ENCODE assay signal across 1 cellular context in the genomic region with DNA sequence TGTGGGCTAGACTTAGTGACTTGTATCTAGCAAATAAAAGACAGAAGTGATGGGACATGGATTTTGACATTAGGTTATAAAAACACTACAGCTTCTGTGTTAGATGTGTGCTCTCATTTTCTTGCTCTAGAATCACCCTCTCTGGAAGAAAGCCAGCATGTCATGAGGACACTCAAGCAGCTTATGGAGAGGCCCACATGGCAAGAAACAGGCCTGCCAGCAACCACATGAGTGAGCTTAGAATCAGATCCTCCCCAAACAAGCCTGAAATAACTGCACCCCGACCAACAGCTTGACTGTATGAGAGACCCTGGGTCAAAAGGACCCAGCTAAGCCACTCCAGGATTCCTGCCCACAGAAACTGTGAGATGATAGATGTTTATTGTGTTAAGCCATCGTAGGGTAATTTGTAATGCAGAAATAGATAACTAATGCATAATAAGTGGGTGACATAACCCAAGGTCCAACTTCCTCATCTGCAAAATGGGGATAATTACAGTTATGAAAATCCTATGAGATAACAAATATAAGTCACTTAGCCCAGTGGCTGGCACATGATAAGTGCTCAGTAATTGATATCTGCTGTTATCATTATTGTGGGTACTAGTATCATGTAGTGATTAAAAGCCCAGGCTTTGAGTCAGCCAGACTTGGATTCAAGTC.
TF ChIP-seq lines count a peak whose summit lies in the region.

No MANE protein-coding gene starts in this region.

TF ChIP-seq in HEK293, 187 proteins besides CTCF, POLR2A, EP300 and RAD21 (continued from another document):
- TF ChIP-seq, protein P1, sequence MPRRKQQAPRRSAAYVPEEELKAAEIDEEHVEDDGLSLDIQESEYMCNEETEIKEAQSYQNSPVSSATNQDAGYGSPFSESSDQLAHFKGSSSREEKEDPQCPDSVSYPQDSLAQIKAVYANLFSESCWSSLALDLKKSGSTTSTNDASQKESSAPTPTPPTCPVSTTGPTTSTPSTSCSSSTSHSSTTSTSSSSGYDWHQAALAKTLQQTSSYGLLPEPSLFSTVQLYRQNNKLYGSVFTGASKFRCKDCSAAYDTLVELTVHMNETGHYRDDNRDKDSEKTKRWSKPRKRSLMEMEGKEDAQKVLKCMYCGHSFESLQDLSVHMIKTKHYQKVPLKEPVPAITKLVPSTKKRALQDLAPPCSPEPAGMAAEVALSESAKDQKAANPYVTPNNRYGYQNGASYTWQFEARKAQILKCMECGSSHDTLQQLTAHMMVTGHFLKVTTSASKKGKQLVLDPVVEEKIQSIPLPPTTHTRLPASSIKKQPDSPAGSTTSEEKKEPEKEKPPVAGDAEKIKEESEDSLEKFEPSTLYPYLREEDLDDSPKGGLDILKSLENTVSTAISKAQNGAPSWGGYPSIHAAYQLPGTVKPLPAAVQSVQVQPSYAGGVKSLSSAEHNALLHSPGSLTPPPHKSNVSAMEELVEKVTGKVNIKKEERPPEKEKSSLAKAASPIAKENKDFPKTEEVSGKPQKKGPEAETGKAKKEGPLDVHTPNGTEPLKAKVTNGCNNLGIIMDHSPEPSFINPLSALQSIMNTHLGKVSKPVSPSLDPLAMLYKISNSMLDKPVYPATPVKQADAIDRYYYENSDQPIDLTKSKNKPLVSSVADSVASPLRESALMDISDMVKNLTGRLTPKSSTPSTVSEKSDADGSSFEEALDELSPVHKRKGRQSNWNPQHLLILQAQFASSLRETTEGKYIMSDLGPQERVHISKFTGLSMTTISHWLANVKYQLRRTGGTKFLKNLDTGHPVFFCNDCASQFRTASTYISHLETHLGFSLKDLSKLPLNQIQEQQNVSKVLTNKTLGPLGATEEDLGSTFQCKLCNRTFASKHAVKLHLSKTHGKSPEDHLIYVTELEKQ (tag by site-specific recombination; IDR thresholded peaks at IDR 0.05; ENCODE audit: borderline replicate concordance) = peak; percentile 40; the same call in 1 of the 2 replicates
- TF ChIP-seq, protein P2, sequence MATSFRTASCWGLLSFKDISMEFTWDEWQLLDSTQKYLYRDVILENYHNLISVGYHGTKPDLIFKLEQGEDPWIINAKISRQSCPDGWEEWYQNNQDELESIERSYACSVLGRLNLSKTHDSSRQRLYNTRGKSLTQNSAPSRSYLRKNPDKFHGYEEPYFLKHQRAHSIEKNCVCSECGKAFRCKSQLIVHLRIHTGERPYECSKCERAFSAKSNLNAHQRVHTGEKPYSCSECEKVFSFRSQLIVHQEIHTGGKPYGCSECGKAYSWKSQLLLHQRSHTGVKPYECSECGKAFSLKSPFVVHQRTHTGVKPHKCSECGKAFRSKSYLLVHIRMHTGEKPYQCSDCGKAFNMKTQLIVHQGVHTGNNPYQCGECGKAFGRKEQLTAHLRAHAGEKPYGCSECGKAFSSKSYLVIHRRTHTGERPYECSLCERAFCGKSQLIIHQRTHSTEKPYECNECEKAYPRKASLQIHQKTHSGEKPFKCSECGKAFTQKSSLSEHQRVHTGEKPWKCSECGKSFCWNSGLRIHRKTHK (tag by site-specific recombination; IDR thresholded peaks at IDR 0.05) = no peak
- TF ChIP-seq, protein P3, sequence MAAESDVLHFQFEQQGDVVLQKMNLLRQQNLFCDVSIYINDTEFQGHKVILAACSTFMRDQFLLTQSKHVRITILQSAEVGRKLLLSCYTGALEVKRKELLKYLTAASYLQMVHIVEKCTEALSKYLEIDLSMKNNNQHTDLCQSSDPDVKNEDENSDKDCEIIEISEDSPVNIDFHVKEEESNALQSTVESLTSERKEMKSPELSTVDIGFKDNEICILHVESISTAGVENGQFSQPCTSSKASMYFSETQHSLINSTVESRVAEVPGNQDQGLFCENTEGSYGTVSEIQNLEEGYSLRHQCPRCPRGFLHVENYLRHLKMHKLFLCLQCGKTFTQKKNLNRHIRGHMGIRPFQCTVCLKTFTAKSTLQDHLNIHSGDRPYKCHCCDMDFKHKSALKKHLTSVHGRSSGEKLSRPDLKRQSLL (tag by site-specific recombination; IDR thresholded peaks at IDR 0.05) = peak; percentile 80
- TF ChIP-seq IKZF3 (tag by site-specific recombination; IDR thresholded peaks at IDR 0.05) (no peak), ZBTB20 (tag by site-specific recombination; IDR thresholded peaks at IDR 0.05) (no peak; the same call in 1 of the 2 replicates), WT1 (tag by site-specific recombination; IDR thresholded peaks at IDR 0.05) (peak; percentile 52; the same call in 1 of the 2 replicates), ZNF292 (tag by site-specific recombination; IDR thresholded peaks at IDR 0.05; ENCODE audit: borderline replicate concordance, low read depth) (no peak), GLI2 (tag by site-specific recombination; IDR thresholded peaks at IDR 0.05; ENCODE audit: borderline replicate concordance, low read depth) (0 out of 2 replicates have a peak, but pooled peaks have one; percentile 2), YY2 (tag by site-specific recombination; IDR thresholded peaks at IDR 0.05) (no peak), SP7 (tag by site-specific recombination; IDR thresholded peaks at IDR 0.05) (peak; percentile 92), ZBTB17 (tag by site-specific recombination; IDR thresholded peaks at IDR 0.05) (peak; percentile 67), MEIS1 (CRISPR knock-in tag; IDR thresholded peaks at IDR 0.05; ENCODE audit: borderline replicate concordance) (no peak), ZSCAN16 (tag by site-specific recombination; IDR thresholded peaks at IDR 0.05) (no peak), ZXDB (tag by site-specific recombination; IDR thresholded peaks at IDR 0.05) (no peak), ZNF514 (tag by site-specific recombination; IDR thresholded peaks at IDR 0.05) (no peak), ZNF341 (tag by site-specific recombination; IDR thresholded peaks at IDR 0.05; ENCODE audit: low read depth) (no peak), OSR2 (tag by site-specific recombination; IDR thresholded peaks at IDR 0.05) (peak; percentile 47), ZNF354C (tag by site-specific recombination; IDR thresholded peaks at IDR 0.05; ENCODE audit: borderline replicate concordance, low read depth) (no peak), ZNF776 (tag by site-specific recombination; IDR thresholded peaks at IDR 0.05; ENCODE audit: borderline replicate concordance) (no peak), ZFHX2 (tag by site-specific recombination; conservative IDR thresholded peaks at IDR 0.05) (no peak), ZNF302 (tag by site-specific recombination; IDR thresholded peaks at IDR 0.05; ENCODE audit: low read depth) (no peak)
- TF ChIP-seq, protein P4, sequence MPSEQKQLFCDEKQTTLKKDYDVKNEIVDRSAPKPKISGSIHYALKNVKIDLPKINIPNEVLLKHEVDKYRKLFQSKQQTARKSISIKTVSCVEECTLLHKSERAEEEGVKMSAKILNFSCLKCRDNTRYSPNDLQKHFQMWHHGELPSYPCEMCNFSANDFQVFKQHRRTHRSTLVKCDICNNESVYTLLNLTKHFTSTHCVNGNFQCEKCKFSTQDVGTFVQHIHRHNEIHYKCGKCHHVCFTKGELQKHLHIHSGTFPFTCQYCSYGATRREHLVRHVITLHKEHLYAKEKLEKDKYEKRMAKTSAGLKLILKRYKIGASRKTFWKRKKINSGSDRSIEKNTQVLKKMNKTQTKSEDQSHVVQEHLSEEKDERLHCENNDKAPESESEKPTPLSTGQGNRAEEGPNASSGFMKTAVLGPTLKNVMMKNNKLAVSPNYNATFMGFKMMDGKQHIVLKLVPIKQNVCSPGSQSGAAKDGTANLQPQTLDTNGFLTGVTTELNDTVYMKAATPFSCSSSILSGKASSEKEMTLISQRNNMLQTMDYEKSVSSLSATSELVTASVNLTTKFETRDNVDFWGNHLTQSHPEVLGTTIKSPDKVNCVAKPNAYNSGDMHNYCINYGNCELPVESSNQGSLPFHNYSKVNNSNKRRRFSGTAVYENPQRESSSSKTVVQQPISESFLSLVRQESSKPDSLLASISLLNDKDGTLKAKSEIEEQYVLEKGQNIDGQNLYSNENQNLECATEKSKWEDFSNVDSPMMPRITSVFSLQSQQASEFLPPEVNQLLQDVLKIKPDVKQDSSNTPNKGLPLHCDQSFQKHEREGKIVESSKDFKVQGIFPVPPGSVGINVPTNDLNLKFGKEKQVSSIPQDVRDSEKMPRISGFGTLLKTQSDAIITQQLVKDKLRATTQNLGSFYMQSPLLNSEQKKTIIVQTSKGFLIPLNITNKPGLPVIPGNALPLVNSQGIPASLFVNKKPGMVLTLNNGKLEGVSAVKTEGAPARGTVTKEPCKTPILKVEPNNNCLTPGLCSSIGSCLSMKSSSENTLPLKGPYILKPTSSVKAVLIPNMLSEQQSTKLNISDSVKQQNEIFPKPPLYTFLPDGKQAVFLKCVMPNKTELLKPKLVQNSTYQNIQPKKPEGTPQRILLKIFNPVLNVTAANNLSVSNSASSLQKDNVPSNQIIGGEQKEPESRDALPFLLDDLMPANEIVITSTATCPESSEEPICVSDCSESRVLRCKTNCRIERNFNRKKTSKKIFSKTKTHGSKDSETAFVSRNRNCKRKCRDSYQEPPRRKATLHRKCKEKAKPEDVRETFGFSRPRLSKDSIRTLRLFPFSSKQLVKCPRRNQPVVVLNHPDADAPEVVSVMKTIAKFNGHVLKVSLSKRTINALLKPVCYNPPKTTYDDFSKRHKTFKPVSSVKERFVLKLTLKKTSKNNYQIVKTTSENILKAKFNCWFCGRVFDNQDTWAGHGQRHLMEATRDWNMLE (tag by site-specific recombination; conservative IDR thresholded peaks at IDR 0.05; ENCODE audit: low read depth) = no peak
- TF ChIP-seq, protein P5, sequence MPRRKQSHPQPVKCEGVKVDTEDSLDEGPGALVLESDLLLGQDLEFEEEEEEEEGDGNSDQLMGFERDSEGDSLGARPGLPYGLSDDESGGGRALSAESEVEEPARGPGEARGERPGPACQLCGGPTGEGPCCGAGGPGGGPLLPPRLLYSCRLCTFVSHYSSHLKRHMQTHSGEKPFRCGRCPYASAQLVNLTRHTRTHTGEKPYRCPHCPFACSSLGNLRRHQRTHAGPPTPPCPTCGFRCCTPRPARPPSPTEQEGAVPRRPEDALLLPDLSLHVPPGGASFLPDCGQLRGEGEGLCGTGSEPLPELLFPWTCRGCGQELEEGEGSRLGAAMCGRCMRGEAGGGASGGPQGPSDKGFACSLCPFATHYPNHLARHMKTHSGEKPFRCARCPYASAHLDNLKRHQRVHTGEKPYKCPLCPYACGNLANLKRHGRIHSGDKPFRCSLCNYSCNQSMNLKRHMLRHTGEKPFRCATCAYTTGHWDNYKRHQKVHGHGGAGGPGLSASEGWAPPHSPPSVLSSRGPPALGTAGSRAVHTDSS (tag by site-specific recombination; IDR thresholded peaks at IDR 0.05) = no peak
- TF ChIP-seq, protein P6, sequence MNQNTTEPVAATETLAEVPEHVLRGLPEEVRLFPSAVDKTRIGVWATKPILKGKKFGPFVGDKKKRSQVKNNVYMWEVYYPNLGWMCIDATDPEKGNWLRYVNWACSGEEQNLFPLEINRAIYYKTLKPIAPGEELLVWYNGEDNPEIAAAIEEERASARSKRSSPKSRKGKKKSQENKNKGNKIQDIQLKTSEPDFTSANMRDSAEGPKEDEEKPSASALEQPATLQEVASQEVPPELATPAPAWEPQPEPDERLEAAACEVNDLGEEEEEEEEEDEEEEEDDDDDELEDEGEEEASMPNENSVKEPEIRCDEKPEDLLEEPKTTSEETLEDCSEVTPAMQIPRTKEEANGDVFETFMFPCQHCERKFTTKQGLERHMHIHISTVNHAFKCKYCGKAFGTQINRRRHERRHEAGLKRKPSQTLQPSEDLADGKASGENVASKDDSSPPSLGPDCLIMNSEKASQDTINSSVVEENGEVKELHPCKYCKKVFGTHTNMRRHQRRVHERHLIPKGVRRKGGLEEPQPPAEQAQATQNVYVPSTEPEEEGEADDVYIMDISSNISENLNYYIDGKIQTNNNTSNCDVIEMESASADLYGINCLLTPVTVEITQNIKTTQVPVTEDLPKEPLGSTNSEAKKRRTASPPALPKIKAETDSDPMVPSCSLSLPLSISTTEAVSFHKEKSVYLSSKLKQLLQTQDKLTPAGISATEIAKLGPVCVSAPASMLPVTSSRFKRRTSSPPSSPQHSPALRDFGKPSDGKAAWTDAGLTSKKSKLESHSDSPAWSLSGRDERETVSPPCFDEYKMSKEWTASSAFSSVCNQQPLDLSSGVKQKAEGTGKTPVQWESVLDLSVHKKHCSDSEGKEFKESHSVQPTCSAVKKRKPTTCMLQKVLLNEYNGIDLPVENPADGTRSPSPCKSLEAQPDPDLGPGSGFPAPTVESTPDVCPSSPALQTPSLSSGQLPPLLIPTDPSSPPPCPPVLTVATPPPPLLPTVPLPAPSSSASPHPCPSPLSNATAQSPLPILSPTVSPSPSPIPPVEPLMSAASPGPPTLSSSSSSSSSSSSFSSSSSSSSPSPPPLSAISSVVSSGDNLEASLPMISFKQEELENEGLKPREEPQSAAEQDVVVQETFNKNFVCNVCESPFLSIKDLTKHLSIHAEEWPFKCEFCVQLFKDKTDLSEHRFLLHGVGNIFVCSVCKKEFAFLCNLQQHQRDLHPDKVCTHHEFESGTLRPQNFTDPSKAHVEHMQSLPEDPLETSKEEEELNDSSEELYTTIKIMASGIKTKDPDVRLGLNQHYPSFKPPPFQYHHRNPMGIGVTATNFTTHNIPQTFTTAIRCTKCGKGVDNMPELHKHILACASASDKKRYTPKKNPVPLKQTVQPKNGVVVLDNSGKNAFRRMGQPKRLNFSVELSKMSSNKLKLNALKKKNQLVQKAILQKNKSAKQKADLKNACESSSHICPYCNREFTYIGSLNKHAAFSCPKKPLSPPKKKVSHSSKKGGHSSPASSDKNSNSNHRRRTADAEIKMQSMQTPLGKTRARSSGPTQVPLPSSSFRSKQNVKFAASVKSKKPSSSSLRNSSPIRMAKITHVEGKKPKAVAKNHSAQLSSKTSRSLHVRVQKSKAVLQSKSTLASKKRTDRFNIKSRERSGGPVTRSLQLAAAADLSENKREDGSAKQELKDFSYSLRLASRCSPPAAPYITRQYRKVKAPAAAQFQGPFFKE (tag by site-specific recombination; IDR thresholded peaks at IDR 0.05; ENCODE audit: borderline replicate concordance) = no peak
